In the genomic region with DNA sequence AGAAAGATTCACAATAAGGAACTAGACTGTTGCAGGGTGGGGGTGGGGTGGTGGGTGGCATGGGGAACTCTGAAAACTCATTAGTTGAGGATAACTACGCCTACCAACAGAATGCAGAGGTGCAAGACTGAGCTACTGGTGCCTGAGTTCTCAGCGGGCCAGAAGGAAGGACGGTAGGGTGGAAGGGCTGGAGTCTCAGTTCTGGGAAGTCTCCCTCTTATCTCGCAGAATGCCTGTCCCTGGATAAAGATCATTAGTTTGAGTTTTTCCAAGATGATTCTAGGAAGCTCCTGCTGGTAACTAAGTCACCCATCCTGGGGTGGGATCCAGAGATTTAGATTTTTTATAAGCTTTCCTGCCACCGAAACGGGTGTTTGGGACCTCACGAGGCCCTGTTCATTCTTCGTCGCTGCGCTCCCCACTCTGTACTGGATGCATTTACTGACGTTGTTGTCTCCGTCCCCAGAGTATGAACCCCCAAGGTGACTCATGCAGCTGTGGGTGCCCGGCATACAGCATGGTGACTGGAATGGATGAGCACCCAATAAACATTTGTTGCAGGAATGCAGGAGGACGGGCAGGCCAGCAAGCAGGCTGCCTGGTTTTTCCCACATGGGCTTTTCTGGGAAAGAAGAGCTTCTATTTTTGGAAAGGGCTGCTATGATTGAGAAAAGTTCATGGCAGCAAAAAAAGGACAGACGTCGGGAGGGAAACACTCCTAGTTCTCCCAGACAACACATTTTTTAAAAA, we compare ENCODE assay signal across 10 cellular contexts. TPM values are rescaled to one million over a fixed set of nuclear protein-coding genes. Genes with fewer than 3 reads are reported as not detected.
DNase-seq lines count a peak whose midpoint lies in the region; ATAC-seq and TF ChIP-seq lines count a peak whose summit lies in the region.
"Had no signal": no experiment of that assay in that cellular context is flagged by ENCODE, and none has a peak within 500 bp of the region (broad histone marks: within the 10 kb centered on the region; RNA-seq: fewer than 3 reads in every experiment).

No MANE protein-coding gene starts in this region.

- peaks cover 19% of the 10 kb centered on the region for H3K4me1 ChIP-seq in GM23248 (ENCODE audit: insufficient read depth)
- peaks cover 0 to 1% of the 10 kb centered on the region in 2 donors for H3K4me1 ChIP-seq in lung (ENCODE audit: control insufficient read depth in 2 of 2, insufficient read depth in 2 of 2, low read length in 2 of 2)
- peaks cover 10 to 25% of the 10 kb centered on the region in 2 donors for H3K4me1 ChIP-seq in thyroid gland

- no peaks in the 10 kb centered on the region for H3K9me3 ChIP-seq in GM23248 (ENCODE audit: low read depth)
- peaks cover 0 to 2% of the 10 kb centered on the region in 2 donors for H3K9me3 ChIP-seq in lung (ENCODE audit: control insufficient read depth in 2 of 2, insufficient read depth in 1 of 2, low read length in 1 of 2)
- H3K9me3 ChIP-seq in thyroid gland: no peaks in the 10 kb centered on the region
- H3K9me3 ChIP-seq in T-helper 17 cell (ENCODE audit: control insufficient read depth, low read length, poor library complexity, severe bottlenecking): no peaks in the 10 kb centered on the region

- H3K4me3 ChIP-seq in GM23248: peak overlapping the region; percentile 62
- H3K4me3 ChIP-seq in lung: no peak overlapping the region
- H3K4me3 ChIP-seq in thyroid gland (replicated peaks in 1 of 3): no peak overlapping the region

- 37 to 38% methylated on average over 16 of the region's 16 CpGs for WGBS in GM23248 (ENCODE audit: low coverage in 1 of 2, low lambda C conversion rate in 2 of 2, missing lambda C conversion rate in 2 of 2), 2 experiments
- 67 to 69% methylated on average over 16 of the region's 16 CpGs for WGBS in lung, 2 donors
- 74 to 77% methylated on average over 16 of the region's 16 CpGs for WGBS in thyroid gland, 2 donors

- H3K4me2 ChIP-seq in GM23248 (ENCODE audit: unreplicated experiment): peak overlapping the region; percentile 94

- ATAC-seq in lung (ENCODE audit: insufficient read depth, low FRiP score) (no peak), HG02763 (IDR thresholded peaks at IDR 0.05; ENCODE audit: unreplicated experiment) (no peak), GM18519 (IDR thresholded peaks at IDR 0.05; ENCODE audit: low FRiP score, unreplicated experiment) (no peak), T-helper 17 cell (no peak)
- ATAC-seq: naive thymus-derived CD4-positive, alpha-beta T cell had no signal

- H3K4me3 Mint-ChIP-seq in chondrocyte (ENCODE audit: unreplicated experiment) (peak overlapping the region; percentile 69), T-helper 17 cell (no peak overlapping the region)
- H3K4me3 Mint-ChIP-seq: activated T-cell treated with anti-CD3 and anti-CD28 coated beads, Interleukin-2, amount 50 U/mL, for 24 hours; naive thymus-derived CD4-positive, alpha-beta T cell had no signal

- peak overlapping the region; percentile 92 for H3K27ac Mint-ChIP-seq in chondrocyte (ENCODE audit: unreplicated experiment)
- no peak overlapping the region for H3K27ac Mint-ChIP-seq in T-helper 17 cell
- H3K27ac Mint-ChIP-seq: activated T-cell treated with anti-CD3 and anti-CD28 coated beads, Interleukin-2, amount 50 U/mL, for 24 hours; naive thymus-derived CD4-positive, alpha-beta T cell had no signal

- H3K9me2 ChIP-seq in GM23248 (ENCODE audit: insufficient read depth): no peaks in the 10 kb centered on the region

- H3K36me3 ChIP-seq in GM23248 (ENCODE audit: low read depth) (no peaks in the 10 kb centered on the region), lung (ENCODE audit: control insufficient read depth in 2 of 2, insufficient read depth in 2 of 2, low read length in 2 of 2) (no peaks in the 10 kb centered on the region), thyroid gland (no peaks in the 10 kb centered on the region)

- in situ Hi-C loops in GM23248 (cut with MboI): no loop called here

- H3K9me3 Mint-ChIP-seq in chondrocyte (ENCODE audit: low read depth): no peaks in the 10 kb centered on the region

- H3K27me3 Mint-ChIP-seq in chondrocyte (ENCODE audit: low read depth) (peaks cover 6% of the 10 kb centered on the region), T-helper 17 cell (peaks cover 35% of the 10 kb centered on the region)

- peak; percentile 78 for DNase-seq in GM23248
- no peak for DNase-seq in chondrocyte (ENCODE audit: low spot score)
- no peak for DNase-seq in lung (ENCODE audit: low spot score)
- no peak for DNase-seq in thyroid gland
- DNase-seq in NCI-H510A (lab: John Stamatoyannopoulos, UW): no peak
- no peak for DNase-seq in T-helper 17 cell
- DNase-seq: activated T-cell treated with anti-CD3 and anti-CD28 coated beads, Interleukin-2, amount 50 U/mL, for 24 hours; naive thymus-derived CD4-positive, alpha-beta T cell had no signal

- H3K27ac ChIP-seq in GM23248 (peak overlapping the region; percentile 55), lung (ENCODE audit: low read depth in 1 of 2, low read length in 1 of 2) (peak overlapping the region; percentile 12 to 68), thyroid gland (peak overlapping the region; percentile 0 to 91 (median 90))

- H4K20me1 ChIP-seq in GM23248 (ENCODE audit: insufficient read depth): no peaks in the 10 kb centered on the region

- intact Hi-C loops in thyroid gland (cut with DNase I): loop anchor here (10.0 kb wide), 1 partner anchor 121 kb away; the partner anchor contains the start of gene CCDC149

- peaks cover 5% of the 10 kb centered on the region for H3F3A ChIP-seq in GM23248 (ENCODE audit: insufficient read depth)

- peak overlapping the region; percentile 91 for H2AFZ ChIP-seq in GM23248

- peaks cover 29% of the 10 kb centered on the region for H3K4me1 Mint-ChIP-seq in chondrocyte (ENCODE audit: low read depth)
- H3K4me1 Mint-ChIP-seq in T-helper 17 cell: peaks cover 2% of the 10 kb centered on the region

- TF ChIP-seq CTCF in chondrocyte (IDR thresholded peaks at IDR 0.05) (no peak), lung (IDR thresholded peaks at IDR 0.05; ENCODE audit: control extremely low read depth, extremely low read depth) (no peak), thyroid gland (IDR thresholded peaks at IDR 0.05) (no peak)

- no peak for TF ChIP-seq POLR2A in thyroid gland (IDR thresholded peaks at IDR 0.05)

- H3K27me3 ChIP-seq in GM23248 (replicated peaks; ENCODE audit: insufficient read depth) (no peaks in the 10 kb centered on the region), lung (ENCODE audit: control insufficient read depth, insufficient read depth) (no peaks in the 10 kb centered on the region), thyroid gland (no peaks in the 10 kb centered on the region)

- H3K36me3 Mint-ChIP-seq in chondrocyte (ENCODE audit: low read depth) (no peaks in the 10 kb centered on the region), T-helper 17 cell (ENCODE audit: low read depth) (no peaks in the 10 kb centered on the region)

- no peaks in the 10 kb centered on the region for H3K79me2 ChIP-seq in GM23248 (ENCODE audit: insufficient read depth)

- H3K9ac ChIP-seq in GM23248: peak overlapping the region; percentile 60

RNA-seq across cellular contexts. Expression of gene SOD3, which starts 1.1 kb away (rescaled TPM):
- 3.8 and 8.2 TPM in 2 replicates for total RNA-seq in GM23248 (2014; rRNA removed; shearing (Covaris generic))
- polyA plus RNA-seq in GM23248 (2016; fragmentation: Nextera tagmentation; extraction: Ambion mirVana): 9.2 and 10.1 TPM in 2 replicates
- total RNA-seq in chondrocyte: 4.2 to 22.9 TPM (median 22.3 TPM) in 3 replicates
- total RNA-seq in lung: 100 to 1,000 TPM in 1 of 2 donors, 10 to 100 TPM in 1; 48.9 to 101 TPM
- 10 to 100 TPM; 35.7 to 58.8 TPM for polyA plus RNA-seq in lung
- 100 to 1,000 TPM; 140 to 215 (median 162) TPM for total RNA-seq in thyroid gland
- total RNA-seq in T-helper 17 cell: not detected
- total RNA-seq: naive thymus-derived CD4-positive, alpha-beta T cell had no signal
- polyA plus RNA-seq: naive thymus-derived CD4-positive, alpha-beta T cell had no signal

Comparison
In these comparisons a context has a peak if more than half of its experiments do, and no peak if none do; other contexts are left out.
1. H3K27ac ChIP-seq: peak in every context shown above with its lines; median percentile 90 in thyroid gland; 55 in GM23248; 40 in lung.